20 cellular contexts compared by ENCODE assay signal in the genomic region with DNA sequence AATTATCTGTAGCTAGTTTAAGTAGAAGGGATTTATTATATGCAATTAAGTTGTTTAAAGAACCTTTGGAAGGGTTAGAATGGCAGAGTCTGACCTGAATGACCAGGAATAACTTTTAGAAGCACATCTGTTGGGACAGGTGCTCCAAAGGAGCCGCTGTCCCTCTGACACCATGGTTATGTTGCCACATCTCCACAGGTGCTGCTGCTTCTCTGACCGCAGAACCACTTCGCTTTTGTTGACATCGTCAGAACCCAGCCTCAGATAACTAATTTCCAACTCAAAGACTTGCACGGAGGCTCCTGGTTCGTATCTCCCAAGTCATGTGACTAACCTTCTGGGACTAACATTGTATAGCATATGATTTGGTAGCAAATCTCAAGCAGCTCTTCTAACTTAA. TPM values are rescaled to one million over a fixed set of nuclear protein-coding genes. Genes with fewer than 3 reads are reported as not detected.
"Had no signal": no experiment of that assay in that cellular context is flagged by ENCODE, and none has a peak within 500 bp of the region (broad histone marks: within the 10 kb centered on the region; RNA-seq: fewer than 3 reads in every experiment).

No MANE protein-coding gene starts in this region.

RNA-seq across cellular contexts. Expression of a gene that starts 13.9 kb away (rescaled TPM):
- total RNA-seq: kidney, left colon, left lung, liver, lower lobe of right lung, mammary epithelial cell, mucosa of gallbladder, natural killer cell, occipital lobe, osteocyte, posterior vena cava, psoas muscle, sigmoid colon, spleen, subcutaneous adipose tissue, suprapubic skin, thoracic aorta, upper lobe of right lung had no signal
- polyA plus RNA-seq: immature natural killer cell, liver, mammary epithelial cell, psoas muscle, sigmoid colon, small intestine, spleen had no signal
